In the genomic region with DNA sequence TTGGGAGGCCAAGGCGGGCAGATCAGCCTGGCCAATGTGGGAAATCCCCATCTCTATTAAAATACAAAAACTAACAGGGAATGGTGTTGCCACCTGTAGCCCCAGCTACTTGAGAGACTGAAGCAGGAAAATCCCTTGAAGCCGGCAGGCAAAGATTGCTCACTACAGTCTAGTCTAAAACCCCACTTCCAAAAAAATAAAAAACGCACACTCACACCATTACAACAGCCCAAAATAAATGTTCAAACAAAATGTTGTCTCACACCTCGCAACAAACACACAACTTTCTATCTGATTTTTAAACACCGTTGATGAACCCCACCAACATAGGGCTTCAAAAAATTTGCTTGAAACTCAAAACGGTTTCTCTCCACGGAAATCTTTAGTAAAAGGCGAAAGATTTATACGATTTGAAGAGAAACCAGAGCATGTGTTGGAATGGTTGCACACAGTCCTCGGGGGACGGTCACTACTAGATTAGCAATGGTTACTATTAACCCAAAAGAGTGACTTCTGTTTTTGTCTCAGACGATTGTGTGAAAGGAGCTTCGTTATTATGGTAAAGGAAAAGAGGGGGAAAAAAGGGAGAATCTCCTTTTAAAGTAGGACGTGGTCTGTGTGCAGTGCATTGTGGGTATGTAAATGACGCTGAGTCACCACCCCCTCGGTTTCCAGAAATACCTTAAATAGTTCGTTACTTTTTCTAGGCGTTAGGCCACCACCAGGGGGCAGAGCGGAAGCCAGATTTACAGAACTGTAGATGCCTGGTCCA, we compare ENCODE assay signal across 1 cellular context.
TF ChIP-seq lines count a peak whose summit lies in the region.

TSS of gene RNU5D-1 (minus strand) at position 430 of the 772 bp plus-strand sequence.

TF ChIP-seq in K562, 482 proteins besides CTCF, POLR2A, EP300 and RAD21 (continued from another document and continues in another):
- TF ChIP-seq, protein P1, sequence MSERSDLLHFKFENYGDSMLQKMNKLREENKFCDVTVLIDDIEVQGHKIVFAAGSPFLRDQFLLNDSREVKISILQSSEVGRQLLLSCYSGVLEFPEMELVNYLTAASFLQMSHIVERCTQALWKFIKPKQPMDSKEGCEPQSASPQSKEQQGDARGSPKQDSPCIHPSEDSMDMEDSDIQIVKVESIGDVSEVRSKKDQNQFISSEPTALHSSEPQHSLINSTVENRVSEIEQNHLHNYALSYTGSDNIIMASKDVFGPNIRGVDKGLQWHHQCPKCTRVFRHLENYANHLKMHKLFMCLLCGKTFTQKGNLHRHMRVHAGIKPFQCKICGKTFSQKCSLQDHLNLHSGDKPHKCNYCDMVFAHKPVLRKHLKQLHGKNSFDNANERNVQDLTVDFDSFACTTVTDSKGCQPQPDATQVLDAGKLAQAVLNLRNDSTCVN (CRISPR knock-in tag; IDR thresholded peaks at IDR 0.05): peak; percentile 100
- TF ChIP-seq ZBTB12 (CRISPR knock-in tag; IDR thresholded peaks at IDR 0.05): peak; percentile 55; the same call in 1 of the 2 replicates
- peak; percentile 100 for TF ChIP-seq CHCHD3 (CRISPR knock-in tag; IDR thresholded peaks at IDR 0.05)
- TF ChIP-seq CHD7 (IDR thresholded peaks at IDR 0.05; ENCODE audit: low read depth, low read length): no peak
- TF ChIP-seq ZNF444 (CRISPR knock-in tag; IDR thresholded peaks at IDR 0.05): peak; percentile 98
- TF ChIP-seq, protein P2, sequence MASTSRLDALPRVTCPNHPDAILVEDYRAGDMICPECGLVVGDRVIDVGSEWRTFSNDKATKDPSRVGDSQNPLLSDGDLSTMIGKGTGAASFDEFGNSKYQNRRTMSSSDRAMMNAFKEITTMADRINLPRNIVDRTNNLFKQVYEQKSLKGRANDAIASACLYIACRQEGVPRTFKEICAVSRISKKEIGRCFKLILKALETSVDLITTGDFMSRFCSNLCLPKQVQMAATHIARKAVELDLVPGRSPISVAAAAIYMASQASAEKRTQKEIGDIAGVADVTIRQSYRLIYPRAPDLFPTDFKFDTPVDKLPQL (IDR thresholded peaks at IDR 0.05; ENCODE audit: extremely low read depth, insufficient read length): peak; percentile 99
- TF ChIP-seq GABPB1 (CRISPR knock-in tag; IDR thresholded peaks at IDR 0.05): peak; percentile 62
- peak; percentile 69 for TF ChIP-seq CBFA2T3 (IDR thresholded peaks at IDR 0.05)
- no peak for TF ChIP-seq ZNF140 (CRISPR knock-in tag; IDR thresholded peaks at IDR 0.05)
- peak; percentile 81; the same call in 1 of the 2 replicates for TF ChIP-seq ZKSCAN1 (IDR thresholded peaks at IDR 0.05; ENCODE audit: low read depth, low read length)
- TF ChIP-seq NR2C1 (IDR thresholded peaks at IDR 0.05): peak; percentile 60
- peak; percentile 68; the same call in 1 of the 2 replicates for TF ChIP-seq NR2C1 (tag; IDR thresholded peaks at IDR 0.05)
- TF ChIP-seq SAFB (IDR thresholded peaks at IDR 0.05; ENCODE audit: borderline replicate concordance, low read depth, low read length): no peak
- TF ChIP-seq, protein P3, sequence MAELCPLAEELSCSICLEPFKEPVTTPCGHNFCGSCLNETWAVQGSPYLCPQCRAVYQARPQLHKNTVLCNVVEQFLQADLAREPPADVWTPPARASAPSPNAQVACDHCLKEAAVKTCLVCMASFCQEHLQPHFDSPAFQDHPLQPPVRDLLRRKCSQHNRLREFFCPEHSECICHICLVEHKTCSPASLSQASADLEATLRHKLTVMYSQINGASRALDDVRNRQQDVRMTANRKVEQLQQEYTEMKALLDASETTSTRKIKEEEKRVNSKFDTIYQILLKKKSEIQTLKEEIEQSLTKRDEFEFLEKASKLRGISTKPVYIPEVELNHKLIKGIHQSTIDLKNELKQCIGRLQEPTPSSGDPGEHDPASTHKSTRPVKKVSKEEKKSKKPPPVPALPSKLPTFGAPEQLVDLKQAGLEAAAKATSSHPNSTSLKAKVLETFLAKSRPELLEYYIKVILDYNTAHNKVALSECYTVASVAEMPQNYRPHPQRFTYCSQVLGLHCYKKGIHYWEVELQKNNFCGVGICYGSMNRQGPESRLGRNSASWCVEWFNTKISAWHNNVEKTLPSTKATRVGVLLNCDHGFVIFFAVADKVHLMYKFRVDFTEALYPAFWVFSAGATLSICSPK (IDR thresholded peaks at IDR 0.05; ENCODE audit: borderline replicate concordance): peak; percentile 67; the same call in 1 of the 2 replicates
- peak; percentile 66; the same call in 1 of the 2 replicates for TF ChIP-seq NR4A1 (CRISPR knock-in tag; IDR thresholded peaks at IDR 0.05)
- 0 out of 2 replicates have a peak, but pooled peaks have one; percentile 60 for TF ChIP-seq NR4A1 (tag; IDR thresholded peaks at IDR 0.05)
- TF ChIP-seq ASH1L (IDR thresholded peaks at IDR 0.05; ENCODE audit: borderline replicate concordance, low read depth, partially characterized antibody): peak; percentile 86
- peak; percentile 99 for TF ChIP-seq ZBED1 (IDR thresholded peaks at IDR 0.05)
- no peak for TF ChIP-seq FOXJ3 (CRISPR knock-in tag; IDR thresholded peaks at IDR 0.05)
- no peak for TF ChIP-seq ZNF165 (CRISPR knock-in tag; IDR thresholded peaks at IDR 0.05; ENCODE audit: borderline replicate concordance)
- peak; percentile 39 for TF ChIP-seq ZNF146 (CRISPR knock-in tag; IDR thresholded peaks at IDR 0.05; ENCODE audit: unreplicated experiment)
- TF ChIP-seq NRF1 (conservative IDR thresholded peaks at IDR 0.05 in 1 of 2, IDR thresholded peaks at IDR 0.05 in 1 of 2): no peak
- TF ChIP-seq PTTG1 (tag; IDR thresholded peaks at IDR 0.05; ENCODE audit: low read depth): no peak
- peak; percentile 44 to 88; a peak in 3 of 4 replicates for TF ChIP-seq TRIM24 (IDR thresholded peaks at IDR 0.05)
- peak; percentile 92 for TF ChIP-seq NFATC3 (IDR thresholded peaks at IDR 0.05)
- peak; percentile 98 to 99 for TF ChIP-seq MLLT1 (IDR thresholded peaks at IDR 0.05)
- peak; percentile 96 for TF ChIP-seq ZNF780A (CRISPR knock-in tag; IDR thresholded peaks at IDR 0.05)
- TF ChIP-seq ZBTB49 (CRISPR knock-in tag; IDR thresholded peaks at IDR 0.05; ENCODE audit: borderline replicate concordance): 0 out of 2 replicates have a peak, but pooled peaks have one; percentile 1
- TF ChIP-seq, protein P4, sequence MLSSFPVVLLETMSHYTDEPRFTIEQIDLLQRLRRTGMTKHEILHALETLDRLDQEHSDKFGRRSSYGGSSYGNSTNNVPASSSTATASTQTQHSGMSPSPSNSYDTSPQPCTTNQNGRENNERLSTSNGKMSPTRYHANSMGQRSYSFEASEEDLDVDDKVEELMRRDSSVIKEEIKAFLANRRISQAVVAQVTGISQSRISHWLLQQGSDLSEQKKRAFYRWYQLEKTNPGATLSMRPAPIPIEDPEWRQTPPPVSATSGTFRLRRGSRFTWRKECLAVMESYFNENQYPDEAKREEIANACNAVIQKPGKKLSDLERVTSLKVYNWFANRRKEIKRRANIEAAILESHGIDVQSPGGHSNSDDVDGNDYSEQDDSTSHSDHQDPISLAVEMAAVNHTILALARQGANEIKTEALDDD (IDR thresholded peaks at IDR 0.05): peak; percentile 95
- TF ChIP-seq, protein P5, sequence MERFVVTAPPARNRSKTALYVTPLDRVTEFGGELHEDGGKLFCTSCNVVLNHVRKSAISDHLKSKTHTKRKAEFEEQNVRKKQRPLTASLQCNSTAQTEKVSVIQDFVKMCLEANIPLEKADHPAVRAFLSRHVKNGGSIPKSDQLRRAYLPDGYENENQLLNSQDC (CRISPR knock-in tag; IDR thresholded peaks at IDR 0.05): peak; percentile 100
- TF ChIP-seq HDAC8 (tag; IDR thresholded peaks at IDR 0.05): no peak; the same call in none of the 2 replicates
- TF ChIP-seq SRSF1 (IDR thresholded peaks at IDR 0.05; ENCODE audit: low read depth, low read length): no peak
